ENCODE assay signal across 1 cellular context in the genomic region with DNA sequence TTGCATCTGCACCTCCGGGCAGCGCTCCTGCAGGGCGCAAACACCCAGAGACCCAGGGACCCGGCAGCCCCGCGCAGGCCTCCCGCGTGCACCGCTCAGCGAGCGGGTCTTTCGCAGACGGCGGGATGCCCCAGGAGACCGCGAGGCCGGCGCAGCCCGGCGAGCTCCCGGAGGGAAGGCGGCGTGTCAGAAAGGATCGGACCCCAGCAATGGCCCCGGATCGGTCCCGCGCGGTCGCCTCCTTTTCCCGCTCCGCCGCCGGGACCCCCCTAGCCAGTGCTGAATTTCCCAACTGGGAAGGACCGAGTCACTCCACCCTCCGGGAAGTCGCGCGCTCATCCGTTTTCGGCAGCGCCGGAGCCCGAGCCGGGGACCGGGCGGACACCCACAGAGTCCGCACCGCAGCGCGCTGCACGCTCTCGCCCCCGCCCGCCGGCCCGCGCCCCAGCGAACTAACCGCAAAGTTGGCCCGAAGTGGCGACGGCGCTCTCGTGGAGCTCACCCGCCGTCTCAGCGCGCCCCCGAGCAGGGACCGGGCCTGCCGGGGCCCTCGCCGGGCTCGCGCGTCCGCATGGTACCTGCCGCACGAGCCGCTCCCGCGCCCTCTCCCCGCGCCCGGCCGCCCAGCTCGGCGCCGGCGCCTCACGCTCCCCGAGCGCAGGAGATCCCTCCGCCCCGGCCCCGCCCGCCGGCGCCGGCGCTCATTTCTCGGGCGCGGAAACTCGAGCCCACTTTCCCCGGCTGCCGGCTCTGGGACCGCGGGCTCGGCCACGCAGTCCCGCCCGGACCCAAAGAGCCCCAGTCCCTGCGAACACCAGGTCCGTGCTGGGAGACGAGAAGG.
TF ChIP-seq lines count a peak whose summit lies in the region.

A gene with protein sequence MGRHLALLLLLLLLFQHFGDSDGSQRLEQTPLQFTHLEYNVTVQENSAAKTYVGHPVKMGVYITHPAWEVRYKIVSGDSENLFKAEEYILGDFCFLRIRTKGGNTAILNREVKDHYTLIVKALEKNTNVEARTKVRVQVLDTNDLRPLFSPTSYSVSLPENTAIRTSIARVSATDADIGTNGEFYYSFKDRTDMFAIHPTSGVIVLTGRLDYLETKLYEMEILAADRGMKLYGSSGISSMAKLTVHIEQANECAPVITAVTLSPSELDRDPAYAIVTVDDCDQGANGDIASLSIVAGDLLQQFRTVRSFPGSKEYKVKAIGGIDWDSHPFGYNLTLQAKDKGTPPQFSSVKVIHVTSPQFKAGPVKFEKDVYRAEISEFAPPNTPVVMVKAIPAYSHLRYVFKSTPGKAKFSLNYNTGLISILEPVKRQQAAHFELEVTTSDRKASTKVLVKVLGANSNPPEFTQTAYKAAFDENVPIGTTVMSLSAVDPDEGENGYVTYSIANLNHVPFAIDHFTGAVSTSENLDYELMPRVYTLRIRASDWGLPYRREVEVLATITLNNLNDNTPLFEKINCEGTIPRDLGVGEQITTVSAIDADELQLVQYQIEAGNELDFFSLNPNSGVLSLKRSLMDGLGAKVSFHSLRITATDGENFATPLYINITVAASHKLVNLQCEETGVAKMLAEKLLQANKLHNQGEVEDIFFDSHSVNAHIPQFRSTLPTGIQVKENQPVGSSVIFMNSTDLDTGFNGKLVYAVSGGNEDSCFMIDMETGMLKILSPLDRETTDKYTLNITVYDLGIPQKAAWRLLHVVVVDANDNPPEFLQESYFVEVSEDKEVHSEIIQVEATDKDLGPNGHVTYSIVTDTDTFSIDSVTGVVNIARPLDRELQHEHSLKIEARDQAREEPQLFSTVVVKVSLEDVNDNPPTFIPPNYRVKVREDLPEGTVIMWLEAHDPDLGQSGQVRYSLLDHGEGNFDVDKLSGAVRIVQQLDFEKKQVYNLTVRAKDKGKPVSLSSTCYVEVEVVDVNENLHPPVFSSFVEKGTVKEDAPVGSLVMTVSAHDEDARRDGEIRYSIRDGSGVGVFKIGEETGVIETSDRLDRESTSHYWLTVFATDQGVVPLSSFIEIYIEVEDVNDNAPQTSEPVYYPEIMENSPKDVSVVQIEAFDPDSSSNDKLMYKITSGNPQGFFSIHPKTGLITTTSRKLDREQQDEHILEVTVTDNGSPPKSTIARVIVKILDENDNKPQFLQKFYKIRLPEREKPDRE (N-terminal part only) (minus strand): TSS at position 650 of the 841 bp plus-strand sequence. CDS start 14,029 bp downstream, outside the sequence.

TF ChIP-seq in HepG2, 621 proteins besides CTCF, POLR2A, EP300 and RAD21 (continued from another document and continues in another):
- TF ChIP-seq, protein P1, sequence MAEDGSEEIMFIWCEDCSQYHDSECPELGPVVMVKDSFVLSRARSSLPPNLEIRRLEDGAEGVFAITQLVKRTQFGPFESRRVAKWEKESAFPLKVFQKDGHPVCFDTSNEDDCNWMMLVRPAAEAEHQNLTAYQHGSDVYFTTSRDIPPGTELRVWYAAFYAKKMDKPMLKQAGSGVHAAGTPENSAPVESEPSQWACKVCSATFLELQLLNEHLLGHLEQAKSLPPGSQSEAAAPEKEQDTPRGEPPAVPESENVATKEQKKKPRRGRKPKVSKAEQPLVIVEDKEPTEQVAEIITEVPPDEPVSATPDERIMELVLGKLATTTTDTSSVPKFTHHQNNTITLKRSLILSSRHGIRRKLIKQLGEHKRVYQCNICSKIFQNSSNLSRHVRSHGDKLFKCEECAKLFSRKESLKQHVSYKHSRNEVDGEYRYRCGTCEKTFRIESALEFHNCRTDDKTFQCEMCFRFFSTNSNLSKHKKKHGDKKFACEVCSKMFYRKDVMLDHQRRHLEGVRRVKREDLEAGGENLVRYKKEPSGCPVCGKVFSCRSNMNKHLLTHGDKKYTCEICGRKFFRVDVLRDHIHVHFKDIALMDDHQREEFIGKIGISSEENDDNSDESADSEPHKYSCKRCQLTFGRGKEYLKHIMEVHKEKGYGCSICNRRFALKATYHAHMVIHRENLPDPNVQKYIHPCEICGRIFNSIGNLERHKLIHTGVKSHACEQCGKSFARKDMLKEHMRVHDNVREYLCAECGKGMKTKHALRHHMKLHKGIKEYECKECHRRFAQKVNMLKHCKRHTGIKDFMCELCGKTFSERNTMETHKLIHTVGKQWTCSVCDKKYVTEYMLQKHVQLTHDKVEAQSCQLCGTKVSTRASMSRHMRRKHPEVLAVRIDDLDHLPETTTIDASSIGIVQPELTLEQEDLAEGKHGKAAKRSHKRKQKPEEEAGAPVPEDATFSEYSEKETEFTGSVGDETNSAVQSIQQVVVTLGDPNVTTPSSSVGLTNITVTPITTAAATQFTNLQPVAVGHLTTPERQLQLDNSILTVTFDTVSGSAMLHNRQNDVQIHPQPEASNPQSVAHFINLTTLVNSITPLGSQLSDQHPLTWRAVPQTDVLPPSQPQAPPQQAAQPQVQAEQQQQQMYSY (CRISPR knock-in tag; IDR thresholded peaks at IDR 0.05) = no peak; the same call in 1 of the 2 replicates
- TF ChIP-seq, protein P2, sequence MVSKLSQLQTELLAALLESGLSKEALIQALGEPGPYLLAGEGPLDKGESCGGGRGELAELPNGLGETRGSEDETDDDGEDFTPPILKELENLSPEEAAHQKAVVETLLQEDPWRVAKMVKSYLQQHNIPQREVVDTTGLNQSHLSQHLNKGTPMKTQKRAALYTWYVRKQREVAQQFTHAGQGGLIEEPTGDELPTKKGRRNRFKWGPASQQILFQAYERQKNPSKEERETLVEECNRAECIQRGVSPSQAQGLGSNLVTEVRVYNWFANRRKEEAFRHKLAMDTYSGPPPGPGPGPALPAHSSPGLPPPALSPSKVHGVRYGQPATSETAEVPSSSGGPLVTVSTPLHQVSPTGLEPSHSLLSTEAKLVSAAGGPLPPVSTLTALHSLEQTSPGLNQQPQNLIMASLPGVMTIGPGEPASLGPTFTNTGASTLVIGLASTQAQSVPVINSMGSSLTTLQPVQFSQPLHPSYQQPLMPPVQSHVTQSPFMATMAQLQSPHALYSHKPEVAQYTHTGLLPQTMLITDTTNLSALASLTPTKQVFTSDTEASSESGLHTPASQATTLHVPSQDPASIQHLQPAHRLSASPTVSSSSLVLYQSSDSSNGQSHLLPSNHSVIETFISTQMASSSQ (IDR thresholded peaks at IDR 0.05; ENCODE audit: low read depth) = no peak
- TF ChIP-seq, protein P2 (CRISPR knock-in tag; IDR thresholded peaks at IDR 0.05; ENCODE audit: borderline replicate concordance) = 0 out of 2 replicates have a peak, but pooled peaks have one; percentile 30
- TF ChIP-seq TSC22D2 (CRISPR knock-in tag; IDR thresholded peaks at IDR 0.05; ENCODE audit: borderline replicate concordance) (peak; percentile 50; the same call in 1 of the 2 replicates), RBM39 (IDR thresholded peaks at IDR 0.05; ENCODE audit: low read depth, low read length, poor library complexity, severe bottlenecking) (no peak), CEBPB (IDR thresholded peaks at IDR 0.05; ENCODE audit: borderline replicate concordance, low read depth, low read length) (no peak), RFX1 (IDR thresholded peaks at IDR 0.05) (no peak), SRSF9 (IDR thresholded peaks at IDR 0.05; ENCODE audit: borderline replicate concordance, insufficient read depth, low read depth, low read length, poor library complexity, severe bottlenecking) (no peak), MBNL3 (CRISPR knock-in tag; conservative IDR thresholded peaks at IDR 0.05) (no peak), CCAR2 (optimal IDR thresholded peaks at IDR 0.05; ENCODE audit: low read depth, low read length) (no peak), DNMT3B (CRISPR knock-in tag; conservative IDR thresholded peaks at IDR 0.05) (no peak), ZNF83 (CRISPR knock-in tag; IDR thresholded peaks at IDR 0.05; ENCODE audit: borderline replicate concordance) (no peak), MATR3 (CRISPR knock-in tag; IDR thresholded peaks at IDR 0.05) (no peak), NKX3-1 (CRISPR knock-in tag; IDR thresholded peaks at IDR 0.05) (peak; percentile 71), ZNF781 (CRISPR knock-in tag; IDR thresholded peaks at IDR 0.05; ENCODE audit: borderline replicate concordance, not compliant biosample characterization) (no peak), ZBTB20 (CRISPR knock-in tag; IDR thresholded peaks at IDR 0.05; ENCODE audit: borderline replicate concordance, low read depth) (no peak), HMG20B (CRISPR knock-in tag; conservative IDR thresholded peaks at IDR 0.05) (no peak), ZBTB21 (CRISPR knock-in tag; IDR thresholded peaks at IDR 0.05) (no peak), KLF6 (CRISPR knock-in tag; IDR thresholded peaks at IDR 0.05) (peak; percentile 30; the same call in 1 of the 2 replicates), RFXANK (CRISPR knock-in tag; IDR thresholded peaks at IDR 0.05) (no peak)
- TF ChIP-seq, protein P3, sequence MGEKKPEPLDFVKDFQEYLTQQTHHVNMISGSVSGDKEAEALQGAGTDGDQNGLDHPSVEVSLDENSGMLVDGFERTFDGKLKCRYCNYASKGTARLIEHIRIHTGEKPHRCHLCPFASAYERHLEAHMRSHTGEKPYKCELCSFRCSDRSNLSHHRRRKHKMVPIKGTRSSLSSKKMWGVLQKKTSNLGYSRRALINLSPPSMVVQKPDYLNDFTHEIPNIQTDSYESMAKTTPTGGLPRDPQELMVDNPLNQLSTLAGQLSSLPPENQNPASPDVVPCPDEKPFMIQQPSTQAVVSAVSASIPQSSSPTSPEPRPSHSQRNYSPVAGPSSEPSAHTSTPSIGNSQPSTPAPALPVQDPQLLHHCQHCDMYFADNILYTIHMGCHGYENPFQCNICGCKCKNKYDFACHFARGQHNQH (CRISPR knock-in tag; IDR thresholded peaks at IDR 0.05) = no peak
- TF ChIP-seq, protein P4, sequence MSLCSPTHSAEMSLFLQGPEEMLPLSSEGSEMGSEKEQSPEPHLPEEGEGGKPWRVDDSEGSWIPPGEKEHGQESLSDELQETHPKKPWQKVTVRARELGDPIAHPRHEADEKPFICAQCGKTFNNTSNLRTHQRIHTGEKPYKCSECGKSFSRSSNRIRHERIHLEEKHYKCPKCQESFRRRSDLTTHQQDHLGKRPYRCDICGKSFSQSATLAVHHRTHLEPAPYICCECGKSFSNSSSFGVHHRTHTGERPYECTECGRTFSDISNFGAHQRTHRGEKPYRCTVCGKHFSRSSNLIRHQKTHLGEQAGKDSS (CRISPR knock-in tag; IDR thresholded peaks at IDR 0.05; ENCODE audit: borderline replicate concordance, low read depth) = no peak; the same call in 1 of the 2 replicates
- TF ChIP-seq, protein P5, sequence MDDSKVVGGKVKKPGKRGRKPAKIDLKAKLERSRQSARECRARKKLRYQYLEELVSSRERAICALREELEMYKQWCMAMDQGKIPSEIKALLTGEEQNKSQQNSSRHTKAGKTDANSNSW (CRISPR knock-in tag; IDR thresholded peaks at IDR 0.05; ENCODE audit: borderline replicate concordance) = no peak
- TF ChIP-seq, protein P6, sequence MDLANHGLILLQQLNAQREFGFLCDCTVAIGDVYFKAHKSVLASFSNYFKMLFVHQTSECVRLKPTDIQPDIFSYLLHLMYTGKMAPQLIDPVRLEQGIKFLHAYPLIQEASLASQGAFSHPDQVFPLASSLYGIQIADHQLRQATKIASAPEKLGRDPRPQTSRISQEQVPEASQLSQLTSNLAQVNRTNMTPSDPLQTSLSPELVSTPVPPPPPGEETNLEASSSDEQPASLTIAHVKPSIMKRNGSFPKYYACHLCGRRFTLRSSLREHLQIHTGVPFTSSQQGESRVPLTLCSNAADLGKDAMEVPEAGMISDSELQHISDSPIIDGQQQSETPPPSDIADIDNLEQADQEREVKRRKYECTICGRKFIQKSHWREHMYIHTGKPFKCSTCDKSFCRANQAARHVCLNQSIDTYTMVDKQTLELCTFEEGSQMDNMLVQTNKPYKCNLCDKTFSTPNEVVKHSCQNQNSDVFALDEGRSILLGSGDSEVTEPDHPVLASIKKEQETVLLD (CRISPR knock-in tag; IDR thresholded peaks at IDR 0.05; ENCODE audit: low read depth) = no peak
- TF ChIP-seq, protein P7, sequence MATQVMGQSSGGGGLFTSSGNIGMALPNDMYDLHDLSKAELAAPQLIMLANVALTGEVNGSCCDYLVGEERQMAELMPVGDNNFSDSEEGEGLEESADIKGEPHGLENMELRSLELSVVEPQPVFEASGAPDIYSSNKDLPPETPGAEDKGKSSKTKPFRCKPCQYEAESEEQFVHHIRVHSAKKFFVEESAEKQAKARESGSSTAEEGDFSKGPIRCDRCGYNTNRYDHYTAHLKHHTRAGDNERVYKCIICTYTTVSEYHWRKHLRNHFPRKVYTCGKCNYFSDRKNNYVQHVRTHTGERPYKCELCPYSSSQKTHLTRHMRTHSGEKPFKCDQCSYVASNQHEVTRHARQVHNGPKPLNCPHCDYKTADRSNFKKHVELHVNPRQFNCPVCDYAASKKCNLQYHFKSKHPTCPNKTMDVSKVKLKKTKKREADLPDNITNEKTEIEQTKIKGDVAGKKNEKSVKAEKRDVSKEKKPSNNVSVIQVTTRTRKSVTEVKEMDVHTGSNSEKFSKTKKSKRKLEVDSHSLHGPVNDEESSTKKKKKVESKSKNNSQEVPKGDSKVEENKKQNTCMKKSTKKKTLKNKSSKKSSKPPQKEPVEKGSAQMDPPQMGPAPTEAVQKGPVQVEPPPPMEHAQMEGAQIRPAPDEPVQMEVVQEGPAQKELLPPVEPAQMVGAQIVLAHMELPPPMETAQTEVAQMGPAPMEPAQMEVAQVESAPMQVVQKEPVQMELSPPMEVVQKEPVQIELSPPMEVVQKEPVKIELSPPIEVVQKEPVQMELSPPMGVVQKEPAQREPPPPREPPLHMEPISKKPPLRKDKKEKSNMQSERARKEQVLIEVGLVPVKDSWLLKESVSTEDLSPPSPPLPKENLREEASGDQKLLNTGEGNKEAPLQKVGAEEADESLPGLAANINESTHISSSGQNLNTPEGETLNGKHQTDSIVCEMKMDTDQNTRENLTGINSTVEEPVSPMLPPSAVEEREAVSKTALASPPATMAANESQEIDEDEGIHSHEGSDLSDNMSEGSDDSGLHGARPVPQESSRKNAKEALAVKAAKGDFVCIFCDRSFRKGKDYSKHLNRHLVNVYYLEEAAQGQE (IDR thresholded peaks at IDR 0.05; ENCODE audit: borderline replicate concordance in 1 of 2, low read depth in 1 of 2, low read length in 2 of 2) = peak in 1 of 2 experiments; percentile 31; a peak in 1 of 4 replicates
